In the genomic region with DNA sequence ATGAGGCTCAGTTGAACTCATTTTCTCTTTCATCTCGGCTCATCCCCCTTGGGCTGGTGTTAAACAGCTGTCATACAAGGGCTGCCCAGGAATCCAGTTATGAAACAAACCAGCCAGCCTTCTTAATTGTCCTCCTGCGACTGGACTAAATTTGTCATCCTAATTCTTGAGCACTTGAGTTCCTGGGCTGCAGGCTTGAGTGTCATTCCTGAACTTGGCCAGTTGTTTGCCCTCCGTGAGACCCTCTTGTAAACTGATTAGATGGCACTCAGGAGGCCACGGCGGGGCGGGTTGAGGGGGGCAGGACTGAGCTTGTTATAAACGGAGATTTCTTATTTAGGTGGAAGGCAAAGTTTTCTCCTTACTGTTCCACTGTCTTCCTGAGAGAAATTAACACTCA, we compare ENCODE assay signal across 18 cellular contexts.
DNase-seq lines count a peak whose midpoint lies in the region; TF ChIP-seq lines count a peak whose summit lies in the region.
"Had no signal": no experiment of that assay in that cellular context is flagged by ENCODE, and none has a peak within 500 bp of the region (broad histone marks: within the 10 kb centered on the region; RNA-seq: fewer than 3 reads in every experiment).

No MANE protein-coding gene starts in this region.

- POLR2A ChIA-PET in RWPE1 (lab: Yijun Ruan, JAX; ENCODE audit: low non-redundant PET) = no interaction called here

- DNase-seq in NCI-H82 (lab: John Stamatoyannopoulos, UW) = peak; percentile 56
- peak; percentile 59 for DNase-seq in islet precursor cell
- no peak for DNase-seq in neural progenitor cell (ENCODE audit: low spot score)
- DNase-seq in stimulated activated CD4-positive, alpha-beta T cell treated with anti-CD3 and anti-CD28 coated beads, Interleukin-4, amount 100 ng/mL, for 1 hour = no peak
- DNase-seq in ecto neural progenitor cell (ENCODE audit: low spot score) = no peak
- DNase-seq in RWPE1 (ENCODE audit: low spot score) = no peak
- DNase-seq in HT-29 (ENCODE audit: low spot score) = no peak
- DNase-seq: ACHN, AML-193, COR-L47, DMS153, Kasumi-1, NCI-H187 treated with DMSO at 0.1 percent for 48 hours, NCI-H446, PC-3 had no signal

- H3F3A ChIP-seq in neural progenitor cell (ENCODE audit: low read depth) = peaks cover 21% of the 10 kb centered on the region

- H3K27ac ChIP-seq in neural progenitor cell (no peak overlapping the region), RWPE1 (no peak overlapping the region)

- H3K27me3 ChIP-seq in neural progenitor cell = no peaks in the 10 kb centered on the region

- peaks cover 23% of the 10 kb centered on the region for H3K4me1 ChIP-seq in neural progenitor cell

- CTCF ChIA-PET in RWPE1 (lab: Yijun Ruan, JAX) = no interaction called here

- H3K27ac Mint-ChIP-seq in brain (peak overlapping the region in 3 of 5 experiments; percentile 7 to 58 (median 56)), neural progenitor cell (peak overlapping the region; percentile 70)
- H3K27ac Mint-ChIP-seq: IgD-negative memory B cell had no signal

- H3K9me3 Mint-ChIP-seq in brain (peaks cover 0 to 7% (median 3%) of the 10 kb centered on the region in 5 experiments), neural progenitor cell (no peaks in the 10 kb centered on the region)
- H3K9me3 Mint-ChIP-seq: H9, IgD-negative memory B cell had no signal

- peaks cover 7% of the 10 kb centered on the region for H3K27me3 Mint-ChIP-seq in brain
- H3K27me3 Mint-ChIP-seq in neural progenitor cell (ENCODE audit: insufficient read depth, low read depth) = no peaks in the 10 kb centered on the region

- no peaks in the 10 kb centered on the region for H3K36me3 ChIP-seq in neural progenitor cell

- H3K4me2 ChIP-seq in neural progenitor cell = peak overlapping the region; percentile 79

- peak overlapping the region; percentile 40 for H3K4me3 ChIP-seq in neural progenitor cell

- no peaks in the 10 kb centered on the region for H3K79me2 ChIP-seq in neural progenitor cell (ENCODE audit: low read depth)

- H3K4me1 Mint-ChIP-seq in brain = peaks cover 35% of the 10 kb centered on the region
- peaks cover 38% of the 10 kb centered on the region for H3K4me1 Mint-ChIP-seq in neural progenitor cell
- H3K4me1 Mint-ChIP-seq: IgD-negative memory B cell had no signal

- H3K36me3 Mint-ChIP-seq in brain (no peaks in the 10 kb centered on the region), neural progenitor cell (no peaks in the 10 kb centered on the region)
- H3K36me3 Mint-ChIP-seq: IgD-negative memory B cell had no signal

- H4K20me1 ChIP-seq in neural progenitor cell (ENCODE audit: low read depth) = no peaks in the 10 kb centered on the region

- H3K9me3 ChIP-seq in neural progenitor cell (ENCODE audit: low read depth) = no peaks in the 10 kb centered on the region

- H2AFZ ChIP-seq in neural progenitor cell (replicated peaks) = no peak overlapping the region

- H3K4me3 Mint-ChIP-seq in brain (peak overlapping the region; percentile 36 to 75 (median 56)), neural progenitor cell (peak overlapping the region; percentile 82)
- H3K4me3 Mint-ChIP-seq: IgD-negative memory B cell had no signal

- no peak overlapping the region for H3K9ac ChIP-seq in neural progenitor cell

- TF ChIP-seq CTCF in brain (conservative IDR thresholded peaks at IDR 0.05) (no peak), neural progenitor cell (IDR thresholded peaks at IDR 0.05) (no peak), RWPE1 (conservative IDR thresholded peaks at IDR 0.05; ENCODE audit: low read depth) (no peak)

Comparison
In these comparisons a context has a peak if more than half of its experiments do, and no peak if none do; other contexts are left out.
1. DNase-seq: peak in NCI-H82 (single experiment) and islet precursor cell (single experiment); none in neural progenitor cell (single experiment), stimulated activated CD4-positive, alpha-beta T cell treated with anti-CD3 and anti-CD28 coated beads, Interleukin-4, amount 100 ng/mL, for 1 hour (single experiment), ecto neural progenitor cell (single experiment), RWPE1 (single experiment) and HT-29 (single experiment).